In the genomic region with DNA sequence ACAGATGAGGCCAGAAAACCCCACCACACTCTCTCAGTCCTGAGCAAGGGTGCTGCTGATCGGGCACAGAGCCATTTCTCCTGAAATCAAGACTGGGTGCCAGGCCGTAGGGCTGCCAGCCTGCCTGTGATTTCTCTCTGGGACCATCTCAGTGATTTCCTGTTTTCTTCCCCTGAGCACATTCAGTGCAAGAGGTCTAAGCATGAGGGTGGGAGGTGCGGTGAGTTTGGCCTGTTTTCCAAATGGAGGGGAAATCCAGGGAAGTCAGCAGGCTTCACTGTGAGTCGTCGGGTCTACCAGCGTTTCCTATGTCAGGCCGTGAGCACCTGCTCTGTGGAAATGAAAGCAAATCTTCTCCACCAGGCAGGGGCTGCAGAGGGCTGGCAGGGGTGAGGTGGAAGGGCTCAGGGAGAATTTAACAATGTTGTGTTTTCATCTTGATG, we compare ENCODE assay signal across 7 cellular contexts.
DNase-seq lines count a peak whose midpoint lies in the region; ATAC-seq and TF ChIP-seq lines count a peak whose summit lies in the region.

No MANE protein-coding gene starts in this region.

- H3K4me2 ChIP-seq in Karpas-422 (ENCODE audit: low read depth, low read length, poor library complexity, severe bottlenecking): peak overlapping the region; percentile 73

- no peak for TF ChIP-seq EP300 in suprapubic skin (IDR thresholded peaks at IDR 0.05)

- H3K36me3 ChIP-seq in Karpas-422 (ENCODE audit: insufficient read depth, low read length) (peaks cover 16% of the 10 kb centered on the region), left lung (no peaks in the 10 kb centered on the region), suprapubic skin (no peaks in the 10 kb centered on the region)

- H3K27me3 ChIP-seq in Karpas-422 (ENCODE audit: low read length) (no peaks in the 10 kb centered on the region), left lung (no peaks in the 10 kb centered on the region), suprapubic skin (no peaks in the 10 kb centered on the region)

- peaks cover 0 to 2% of the 10 kb centered on the region in 2 donors for H3K9me3 Mint-ChIP-seq in activated T-cell treated with anti-CD3 and anti-CD28 coated beads, Interleukin-2, amount 50 U/mL, for 72 hours

- H3K4me1 Mint-ChIP-seq in activated T-cell treated with anti-CD3 and anti-CD28 coated beads, Interleukin-2, amount 50 U/mL, for 72 hours (ENCODE audit: low read depth): peaks cover 60% of the 10 kb centered on the region

- H4K20me1 ChIP-seq in Karpas-422 (ENCODE audit: insufficient read depth, low read depth, low read length): no peaks in the 10 kb centered on the region

- peaks cover 3 to 22% of the 10 kb centered on the region in 2 donors for H3K36me3 Mint-ChIP-seq in activated T-cell treated with anti-CD3 and anti-CD28 coated beads, Interleukin-2, amount 50 U/mL, for 72 hours (ENCODE audit: insufficient read depth in 2 of 2)

- H3K27me3 Mint-ChIP-seq in activated T-cell treated with anti-CD3 and anti-CD28 coated beads, Interleukin-2, amount 50 U/mL, for 72 hours (ENCODE audit: low read depth): no peaks in the 10 kb centered on the region

- DNase-seq in Karpas-422: peak; percentile 74
- DNase-seq in activated T-cell treated with anti-CD3 and anti-CD28 coated beads, Interleukin-2, amount 50 U/mL, for 72 hours: peak; percentile 36 to 38
- no peak for DNase-seq in left lung
- no peak for DNase-seq in suprapubic skin (ENCODE audit: low spot score in 2 of 2)
- DNase-seq in NCI-H524 treated with DMSO at 0.1 percent for 48 hours (lab: John Stamatoyannopoulos, UW): no peak
- DNase-seq in NCI-H748 treated with DMSO at 0.1 percent for 48 hours (lab: John Stamatoyannopoulos, UW): no peak

- H3K9me3 ChIP-seq in Karpas-422 (ENCODE audit: low read length): no peaks in the 10 kb centered on the region
- no peaks in the 10 kb centered on the region for H3K9me3 ChIP-seq in left lung
- H3K9me3 ChIP-seq in suprapubic skin: no peaks in the 10 kb centered on the region

- H3K4me1 ChIP-seq in Karpas-422 (ENCODE audit: low read length) (peaks cover 94% of the 10 kb centered on the region), left lung (peaks cover 8 to 57% of the 10 kb centered on the region in 2 donors), suprapubic skin (peaks cover 14% of the 10 kb centered on the region)

- peak overlapping the region; percentile 83 for H3K27ac Mint-ChIP-seq in activated T-cell treated with anti-CD3 and anti-CD28 coated beads, Interleukin-2, amount 50 U/mL, for 72 hours

- H3K4me3 Mint-ChIP-seq in activated T-cell treated with anti-CD3 and anti-CD28 coated beads, Interleukin-2, amount 50 U/mL, for 72 hours: peak overlapping the region; percentile 23 to 68

- H3K9ac ChIP-seq in Karpas-422 (ENCODE audit: low read length): peak overlapping the region; percentile 62

- ATAC-seq in activated T-cell treated with anti-CD3 and anti-CD28 coated beads, Interleukin-2, amount 50 U/mL, for 72 hours (replicated peaks in 1 of 2): peak; percentile 62 to 74
- peak; percentile 10 for ATAC-seq in left lung
- no peak for ATAC-seq in HG03565 (IDR thresholded peaks at IDR 0.05; ENCODE audit: unreplicated experiment)

- WGBS in suprapubic skin: 65% methylated on average over 7 of the region's 7 CpGs

- H3K27ac ChIP-seq in Karpas-422 (ENCODE audit: low read length) (peak overlapping the region; percentile 98), left lung (peak overlapping the region; percentile 47 to 70), suprapubic skin (peak overlapping the region; percentile 39)

- H3K79me2 ChIP-seq in Karpas-422 (ENCODE audit: low read length): peaks cover 58% of the 10 kb centered on the region

- intact Hi-C loops in left lung (cut with DNase I): no loop called here

- peak overlapping the region; percentile 9; the same call in 1 of the 2 replicates for H3K4me3 ChIP-seq in Karpas-422 (ENCODE audit: low read length)
- H3K4me3 ChIP-seq in left lung: no peak overlapping the region
- H3K4me3 ChIP-seq in suprapubic skin: no peak overlapping the region

- H2AFZ ChIP-seq in Karpas-422 (ENCODE audit: low read length): no peak overlapping the region

- no peaks in the 10 kb centered on the region for H3K9me2 ChIP-seq in Karpas-422 (replicated peaks; ENCODE audit: insufficient read depth, low read length)

- TF ChIP-seq POLR2A in suprapubic skin (IDR thresholded peaks at IDR 0.05): no peak

- TF ChIP-seq CTCF in left lung (IDR thresholded peaks at IDR 0.05) (no peak), suprapubic skin (IDR thresholded peaks at IDR 0.05) (no peak)

Comparison
In these comparisons a context has a peak if more than half of its experiments do, and no peak if none do; other contexts are left out.
1. DNase-seq: peak in Karpas-422 (single experiment) and activated T-cell treated with anti-CD3 and anti-CD28 coated beads, Interleukin-2, amount 50 U/mL, for 72 hours (2 of 2); none in left lung (0 of 2), suprapubic skin (0 of 2), NCI-H524 treated with DMSO at 0.1 percent for 48 hours (single experiment) and NCI-H748 treated with DMSO at 0.1 percent for 48 hours (single experiment).
2. H3K27ac ChIP-seq: peak in every context shown above with its lines; median percentile 98 in Karpas-422; 58 in left lung; 39 in suprapubic skin.